ENCODE assay signal across 8 cellular contexts in the genomic region with DNA sequence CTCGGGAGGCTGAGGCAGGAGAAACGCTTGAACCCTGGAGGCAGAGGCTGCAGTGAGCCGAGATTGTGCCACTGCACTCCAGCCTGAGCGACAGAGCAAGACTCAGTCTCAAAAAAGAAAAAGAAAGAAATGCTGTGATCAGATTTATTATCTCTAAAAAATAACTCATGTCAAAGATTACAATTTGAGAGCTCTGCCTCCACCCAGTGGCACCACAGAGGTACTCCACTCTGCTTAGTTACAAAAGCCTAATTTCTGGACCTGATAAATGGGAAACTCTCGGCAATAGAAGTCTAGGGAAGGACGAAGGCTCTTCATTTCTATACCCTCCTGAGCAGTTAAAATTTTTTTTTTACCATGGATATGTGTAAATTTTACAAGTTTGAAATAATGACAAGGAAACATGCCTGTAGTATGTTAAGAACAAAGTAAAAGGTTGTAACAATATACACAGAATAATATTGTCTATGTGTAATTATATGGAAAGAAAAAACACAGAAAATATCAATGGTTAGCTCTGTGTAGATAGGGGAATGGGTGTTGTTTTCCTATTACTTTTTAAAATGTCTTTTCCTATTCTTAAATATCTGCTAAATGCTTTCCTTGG.
DNase-seq lines count a peak whose midpoint lies in the region; ATAC-seq, FAIRE-seq and TF ChIP-seq lines count a peak whose summit lies in the region.

No MANE protein-coding gene starts in this region.

- H4K12ac ChIP-seq in trophoblast cell (ENCODE audit: low read depth, low read length) = no peak overlapping the region

- intact Hi-C loops in activated T-helper 2 cell treated with anti-CD3 and anti-CD28 coated beads, Interferon-gamma antibody, Interleukin-2, Interleukin-4, amounts not matched to agents 10 μg/mL and 5 μg/mL and 100 μg/mL, durations not matched to agents 14 hours and 24 hours and 36 hours (cut with micrococcal nuclease) = loop anchor here (1.0 to 5.0 kb wide), 3 partner anchors 263 to 551 kb away; no protein-coding TSS in a partner anchor
- intact Hi-C loops in uterus (cut with DNase I; ENCODE audit: low total_unique reads) = no loop called here

- no peak overlapping the region for H4K8ac ChIP-seq in trophoblast cell (ENCODE audit: low read depth, low read length)

- H2AFZ ChIP-seq in trophoblast cell (ENCODE audit: insufficient read depth, low read length, poor library complexity) = no peak overlapping the region

- H3K9me3 ChIP-seq in trophoblast cell (ENCODE audit: insufficient read depth, low read depth, low read length) (no peaks in the 10 kb centered on the region), uterus (no peaks in the 10 kb centered on the region)

- no peak overlapping the region for H3K23ac ChIP-seq in trophoblast cell (ENCODE audit: low read length)

- H3K27me3 ChIP-seq in trophoblast cell (ENCODE audit: insufficient read depth, low read length) (no peaks in the 10 kb centered on the region), uterus (no peaks in the 10 kb centered on the region)

- no peaks in the 10 kb centered on the region for H3K79me2 ChIP-seq in trophoblast cell (ENCODE audit: control insufficient read depth, insufficient read depth, low read length, poor library complexity)

- H2BK12ac ChIP-seq in trophoblast cell (ENCODE audit: low read length) = no peak overlapping the region

- TF ChIP-seq CTCF in D721Med (IDR thresholded peaks at IDR 0.05; ENCODE audit: insufficient read depth, missing control alignments) (peak; percentile 90), uterus (IDR thresholded peaks at IDR 0.05) (peak; percentile 86 to 92 (median 90))

- DNase-seq in D721Med (ENCODE audit: insufficient read length, low spot score) = no peak
- peak; percentile 39 for DNase-seq in HTR-8/SVneo (ENCODE audit: insufficient read length, low spot score)
- DNase-seq in RCC 7860 (ENCODE audit: low spot score) = peak; percentile 36
- DNase-seq in activated T-helper 2 cell treated with anti-CD3 and anti-CD28 coated beads, Interferon-gamma antibody, Interleukin-2, Interleukin-4, amounts not matched to agents 10 μg/mL and 5 μg/mL and 100 μg/mL, durations not matched to agents 14 hours and 24 hours and 36 hours (ENCODE audit: low spot score) = peak; percentile 26
- DNase-seq in foreskin melanocyte = peak; percentile 56
- peak; percentile 51 to 82 for DNase-seq in trophoblast cell
- DNase-seq in uterus = peak; percentile 61 to 64

- no peak overlapping the region for H3K4me3 Mint-ChIP-seq in activated T-helper 2 cell treated with anti-CD3 and anti-CD28 coated beads, Interferon-gamma antibody, Interleukin-2, Interleukin-4, amounts not matched to agents 10 μg/mL and 5 μg/mL and 100 μg/mL, durations not matched to agents 14 hours and 24 hours and 36 hours (ENCODE audit: low read depth)

- no peaks in the 10 kb centered on the region for H3K9me3 Mint-ChIP-seq in activated T-helper 2 cell treated with anti-CD3 and anti-CD28 coated beads, Interferon-gamma antibody, Interleukin-2, Interleukin-4, amounts not matched to agents 10 μg/mL and 5 μg/mL and 100 μg/mL, durations not matched to agents 14 hours and 24 hours and 36 hours

- no peak overlapping the region for H3K18ac ChIP-seq in trophoblast cell (ENCODE audit: low read length)

- no peak overlapping the region for H4K91ac ChIP-seq in trophoblast cell (ENCODE audit: low read depth, low read length)

- H3K14ac ChIP-seq in trophoblast cell (ENCODE audit: low read length) = no peak overlapping the region

- FAIRE-seq in D721Med (lab: Jason Lieb, UNC) (peak; percentile 75), HTR-8/SVneo (lab: Jason Lieb, UNC) (no peak), RCC 7860 (lab: Jason Lieb, UNC) (peak; percentile 58)

- H2AK5ac ChIP-seq in trophoblast cell (ENCODE audit: low read length) = no peak overlapping the region

- peaks cover 9% of the 10 kb centered on the region for H3K4me1 Mint-ChIP-seq in activated T-helper 2 cell treated with anti-CD3 and anti-CD28 coated beads, Interferon-gamma antibody, Interleukin-2, Interleukin-4, amounts not matched to agents 10 μg/mL and 5 μg/mL and 100 μg/mL, durations not matched to agents 14 hours and 24 hours and 36 hours (ENCODE audit: low read depth)

- H3K4ac ChIP-seq in trophoblast cell (ENCODE audit: low read depth, low read length) = no peak overlapping the region

- H3K4me3 ChIP-seq in trophoblast cell (ENCODE audit: low read depth, low read length) = no peak overlapping the region
- H3K4me3 ChIP-seq in uterus = no peak overlapping the region

- no peak overlapping the region for H3K27ac Mint-ChIP-seq in activated T-helper 2 cell treated with anti-CD3 and anti-CD28 coated beads, Interferon-gamma antibody, Interleukin-2, Interleukin-4, amounts not matched to agents 10 μg/mL and 5 μg/mL and 100 μg/mL, durations not matched to agents 14 hours and 24 hours and 36 hours

- no peak overlapping the region for H2BK5ac ChIP-seq in trophoblast cell (ENCODE audit: low read depth, low read length, poor library complexity)

- no peak for TF ChIP-seq POLR2A in uterus (IDR thresholded peaks at IDR 0.05)

- no peak overlapping the region for H3K4me2 ChIP-seq in trophoblast cell (ENCODE audit: low read length)

- H2BK120ac ChIP-seq in trophoblast cell (ENCODE audit: insufficient read depth, low read length, poor library complexity) = no peak overlapping the region

- H3K27ac ChIP-seq in trophoblast cell (ENCODE audit: low read depth, low read length) (no peak overlapping the region), uterus (peak overlapping the region in 1 of 2 donors; percentile 38)

- H3K36me3 ChIP-seq in trophoblast cell (ENCODE audit: control insufficient read depth in 1 of 2, insufficient read depth in 2 of 2, low read length in 2 of 2) (peaks cover 0 to 2% of the 10 kb centered on the region in 2 experiments), uterus (no peaks in the 10 kb centered on the region)

- no peaks in the 10 kb centered on the region for H3K27me3 Mint-ChIP-seq in activated T-helper 2 cell treated with anti-CD3 and anti-CD28 coated beads, Interferon-gamma antibody, Interleukin-2, Interleukin-4, amounts not matched to agents 10 μg/mL and 5 μg/mL and 100 μg/mL, durations not matched to agents 14 hours and 24 hours and 36 hours (ENCODE audit: low read depth)

- H3K79me1 ChIP-seq in trophoblast cell (ENCODE audit: low read length) = no peaks in the 10 kb centered on the region

- H3K9ac ChIP-seq in trophoblast cell (ENCODE audit: low read length) = no peak overlapping the region

- WGBS in trophoblast cell (ENCODE audit: extremely low coverage, insufficient coverage, insufficient read length) = no CpG with 5 or more reads among the region's 6 CpGs

- H3K4me1 ChIP-seq in trophoblast cell (ENCODE audit: control insufficient read depth in 1 of 2, insufficient read depth in 2 of 2, low read length in 2 of 2) (no peaks in the 10 kb centered on the region), uterus (no peaks in the 10 kb centered on the region)

- peak; percentile 75 for ATAC-seq in GM21423 (IDR thresholded peaks at IDR 0.05; ENCODE audit: unreplicated experiment)

- H3K36me3 Mint-ChIP-seq in activated T-helper 2 cell treated with anti-CD3 and anti-CD28 coated beads, Interferon-gamma antibody, Interleukin-2, Interleukin-4, amounts not matched to agents 10 μg/mL and 5 μg/mL and 100 μg/mL, durations not matched to agents 14 hours and 24 hours and 36 hours (ENCODE audit: low read depth) = peaks cover 22% of the 10 kb centered on the region
